In the genomic region with DNA sequence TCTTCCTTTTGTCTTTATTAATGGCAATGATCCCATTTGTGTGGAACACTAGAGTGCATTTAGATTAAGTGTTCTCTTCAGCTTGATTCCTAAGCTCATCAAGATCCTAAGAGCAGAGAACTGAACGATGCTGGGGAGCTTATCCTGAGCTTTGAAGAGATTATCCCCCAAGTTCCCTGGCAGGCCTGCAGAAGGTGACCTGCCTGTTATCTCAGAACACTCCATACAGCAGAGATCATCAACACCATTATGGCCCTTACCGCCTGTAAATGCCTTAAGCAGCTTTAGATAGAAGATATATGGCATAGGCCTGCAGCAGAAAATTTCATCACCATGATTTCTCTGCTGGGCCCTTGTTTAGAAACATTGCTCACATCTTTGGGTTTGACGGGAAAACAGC, we compare ENCODE assay signal across 14 cellular contexts.
A peak's percentile ranks its signal among the peaks of the same experiment; 100 is the strongest.
DNase-seq lines count a peak whose midpoint lies in the region; ATAC-seq and TF ChIP-seq lines count a peak whose summit lies in the region.
"Had no signal": no experiment of that assay in that cellular context is flagged by ENCODE, and none has a peak within 500 bp of the region (broad histone marks: within the 10 kb centered on the region; RNA-seq: fewer than 3 reads in every experiment).

No MANE protein-coding gene starts in this region.

- no peak overlapping the region for H3K4me2 ChIP-seq in hepatocyte
- H3K4me2 ChIP-seq: BLaER1 treated with 17β-estradiol and CSF1 and Interleukin-3, amounts not matched to agents 10 nM and 100 nM had no signal

- H3K4me1 ChIP-seq in hepatocyte (ENCODE audit: insufficient read depth), result peaks cover 5% of the 10 kb centered on the region
- H3K4me1 ChIP-seq: BLaER1 treated with 17β-estradiol and CSF1 and Interleukin-3, amounts not matched to agents 10 nM and 100 nM; HAP-1 had no signal

- no peak overlapping the region for H3K4me3 ChIP-seq in hepatocyte
- H3K4me3 ChIP-seq: BLaER1 treated with 17β-estradiol and CSF1 and Interleukin-3, amounts not matched to agents 10 nM and 100 nM; HAP-1 had no signal

- H3K36me3 ChIP-seq in hepatocyte (replicated peaks; ENCODE audit: insufficient read depth, low read depth), result no peaks in the 10 kb centered on the region
- H3K36me3 ChIP-seq: BLaER1 treated with 17β-estradiol and CSF1 and Interleukin-3, amounts not matched to agents 10 nM and 100 nM; HAP-1 had no signal

- DNase-seq in NCI-H1694 (lab: John Stamatoyannopoulos, UW) (peak; percentile 11), NCI-H1694 treated with DMSO at 0.1 percent for 48 hours (lab: John Stamatoyannopoulos, UW) (no peak), NCI-H82 (lab: John Stamatoyannopoulos, UW) (peak; percentile 98), hepatocyte (ENCODE audit: low spot score) (peak; percentile 30), NCI-H69 (lab: John Stamatoyannopoulos, UW) (no peak), NCI-H2227 treated with DMSO at 0.1 percent for 48 hours (lab: John Stamatoyannopoulos, UW) (no peak)
- DNase-seq: 8988T; CD4-positive, CD25-positive, alpha-beta regulatory T cell; DND-41; GF-D8 had no signal

- no peaks in the 10 kb centered on the region for H3K27me3 ChIP-seq in hepatocyte
- H3K27me3 ChIP-seq: BLaER1 treated with 17β-estradiol and CSF1 and Interleukin-3, amounts not matched to agents 10 nM and 100 nM had no signal

- peaks cover 3% of the 10 kb centered on the region for H3K9me3 ChIP-seq in hepatocyte (ENCODE audit: low read depth)
- H3K9me3 ChIP-seq: BLaER1 treated with 17β-estradiol and CSF1 and Interleukin-3, amounts not matched to agents 10 nM and 100 nM; HAP-1 had no signal

- 27% methylated on average over 3 of the region's 3 CpGs for WGBS in hepatocyte (ENCODE audit: low lambda C conversion rate, missing lambda C conversion rate)

- H3K79me2 ChIP-seq in hepatocyte, result no peaks in the 10 kb centered on the region

- H3K27ac ChIP-seq in hepatocyte, result no peak overlapping the region
- H3K27ac ChIP-seq: BLaER1 treated with 17β-estradiol and CSF1 and Interleukin-3, amounts not matched to agents 10 nM and 100 nM; HL-60 had no signal

- no peak overlapping the region for H2AFZ ChIP-seq in hepatocyte

- ATAC-seq in HG02970 (IDR thresholded peaks at IDR 0.05; ENCODE audit: low FRiP score, unreplicated experiment), result no peak

- H4K20me1 ChIP-seq in hepatocyte (ENCODE audit: insufficient read depth, poor library complexity, severe bottlenecking), result no peaks in the 10 kb centered on the region
- H4K20me1 ChIP-seq: BLaER1 treated with 17β-estradiol and CSF1 and Interleukin-3, amounts not matched to agents 10 nM and 100 nM had no signal

- no peak for TF ChIP-seq CTCF in hepatocyte (IDR thresholded peaks at IDR 0.05; ENCODE audit: poor library complexity)

- H3K9me2 ChIP-seq in hepatocyte (replicated peaks; ENCODE audit: insufficient read depth), result no peaks in the 10 kb centered on the region

Comparison
In these comparisons a context has a peak if more than half of its experiments do, and no peak if none do; other contexts are left out.
1. DNase-seq: peak in NCI-H1694 (single experiment), NCI-H82 (single experiment) and hepatocyte (single experiment); none in NCI-H1694 treated with DMSO at 0.1 percent for 48 hours (single experiment), NCI-H69 (single experiment) and NCI-H2227 treated with DMSO at 0.1 percent for 48 hours (single experiment).